Comparison of ENCODE assay signal across 15 cellular contexts in the genomic region with DNA sequence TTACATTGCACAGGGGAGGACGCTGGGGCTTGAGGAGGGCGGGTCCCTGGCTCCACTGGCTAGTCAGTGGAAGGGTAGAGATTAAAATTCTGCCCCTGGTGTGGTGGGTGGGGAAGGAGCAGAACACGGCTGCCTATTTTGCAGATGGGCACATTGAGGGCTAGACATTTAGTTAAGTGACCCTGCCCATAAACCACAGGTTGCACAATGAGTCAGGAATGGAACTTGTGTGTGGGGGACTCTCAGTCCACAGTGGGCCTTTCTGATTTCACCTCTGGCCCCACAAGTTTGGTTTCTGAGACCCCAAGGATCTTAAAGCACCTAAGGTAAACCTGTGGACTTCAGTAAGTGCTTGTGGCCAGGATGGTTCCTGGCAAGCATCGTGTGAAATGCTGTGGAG.
"Had no signal": no experiment of that assay in that cellular context is flagged by ENCODE, and none has a peak within 500 bp of the region (broad histone marks: within the 10 kb centered on the region; RNA-seq: fewer than 3 reads in every experiment).

No MANE protein-coding gene starts in this region.

- FAIRE-seq: colon, endothelial cell of umbilical vein, small intestine had no signal

- H3K4me1 ChIP-seq: right atrium auricular region had no signal

- H3K27me3 ChIP-seq: cardiac muscle cell, right atrium auricular region had no signal

- H3K4me3 Mint-ChIP-seq: naive B cell had no signal

- H3K4me3 ChIP-seq: cardiac muscle cell, lung, right atrium auricular region, thoracic aorta had no signal

- H3K27ac ChIP-seq: cardiac muscle cell, right atrium auricular region, thoracic aorta, VCaP had no signal

- ATAC-seq: left colon had no signal

- H3K36me3 Mint-ChIP-seq: naive B cell had no signal

- DNase-seq: activated CD4-positive, alpha-beta T cell treated with anti-CD3 and anti-CD28 coated beads for 4 hours; activated effector memory CD4-positive, alpha-beta T cell treated with anti-CD3 and anti-CD28 coated beads, Interleukin-2, amount 50 U/mL, for 16 hours; foreskin melanocyte; head of caudate nucleus; left colon; naive B cell; small intestine; T1000 had no signal

- H3K9me3 ChIP-seq: right atrium auricular region, thoracic aorta had no signal

- H3K36me3 ChIP-seq: cardiac muscle cell, right atrium auricular region, thoracic aorta had no signal
